ENCODE assay signal across 8 cellular contexts in the genomic region with DNA sequence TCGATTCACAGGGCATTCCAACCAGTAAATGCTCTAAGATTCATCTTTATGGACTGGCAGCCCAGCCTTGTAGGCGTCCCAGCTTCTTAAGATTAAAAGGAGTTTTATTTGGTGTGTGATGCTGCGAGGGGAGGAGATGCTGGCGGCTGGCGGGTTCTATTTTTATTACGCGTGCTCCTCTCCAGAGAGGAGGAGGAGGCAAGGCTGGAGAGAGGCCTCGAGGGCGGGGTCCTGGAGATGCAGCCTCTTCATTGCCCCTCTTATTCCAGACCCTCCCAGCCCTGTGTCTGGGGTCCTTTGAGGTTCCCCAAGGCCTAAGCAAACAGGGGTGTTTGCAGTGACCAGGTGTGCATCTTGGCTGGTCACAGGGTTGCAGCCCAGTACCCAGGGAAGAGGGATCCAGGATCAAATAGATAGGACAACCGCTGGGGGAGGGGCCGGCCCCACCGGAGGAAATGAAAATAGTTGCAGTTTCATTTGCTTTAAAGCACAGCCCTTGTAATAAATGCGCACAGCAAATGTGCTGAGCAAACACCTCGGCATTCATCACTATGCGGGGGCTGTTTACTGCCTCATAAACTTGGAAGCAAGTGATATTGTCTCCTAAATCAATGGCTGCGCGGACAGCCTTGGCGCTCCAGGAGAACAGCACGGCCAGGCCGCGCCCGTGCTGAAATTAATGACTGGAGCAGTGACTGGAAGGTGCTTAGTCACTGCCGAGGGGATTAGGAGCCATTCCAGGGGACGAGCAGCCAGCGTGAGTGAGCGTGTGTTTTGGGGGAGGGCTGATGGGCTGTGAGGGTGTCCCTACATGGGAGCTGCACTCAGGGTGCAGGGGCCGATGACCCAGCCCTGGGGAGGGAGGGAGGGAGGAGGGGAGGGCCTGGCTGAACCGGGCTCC.
DNase-seq lines count a peak whose midpoint lies in the region; ATAC-seq and TF ChIP-seq lines count a peak whose summit lies in the region.

No MANE protein-coding gene starts in this region.

- H3K9me3 ChIP-seq in BLaER1 treated with 17β-estradiol and CSF1 and Interleukin-3, amounts not matched to agents 10 nM and 100 nM (replicated peaks in 1 of 11): peaks cover 0 to 22% (median 15%) of the 10 kb centered on the region in 11 experiments; a peak in 15 of 22 replicates

- no peaks in the 10 kb centered on the region for H3K79me2 ChIP-seq in KMS-11 (ENCODE audit: insufficient read depth, low read depth)

- H3K4me3 Mint-ChIP-seq in activated T-helper 2 cell treated with anti-CD3 and anti-CD28 coated beads, Interferon-gamma antibody, Interleukin-2, Interleukin-4, amounts not matched to agents 10 μg/mL and 5 μg/mL and 100 μg/mL, durations not matched to agents 14 hours and 24 hours and 36 hours (ENCODE audit: low read depth): no peak overlapping the region

- H3K27me3 ChIP-seq in BLaER1 treated with 17β-estradiol and CSF1 and Interleukin-3, amounts not matched to agents 10 nM and 100 nM: peaks cover 27 to 51% (median 37%) of the 10 kb centered on the region in 11 experiments
- no peaks in the 10 kb centered on the region for H3K27me3 ChIP-seq in KMS-11 (ENCODE audit: insufficient read depth, low read depth)

- H3K9ac ChIP-seq in BLaER1 treated with 17β-estradiol and CSF1 and Interleukin-3, amounts not matched to agents 10 nM and 100 nM: no peak overlapping the region
- peak overlapping the region; percentile 48; the same call in 1 of the 2 replicates for H3K9ac ChIP-seq in KMS-11

- H3K4me2 ChIP-seq in BLaER1 treated with 17β-estradiol and CSF1 and Interleukin-3, amounts not matched to agents 10 nM and 100 nM: peak overlapping the region; percentile 47 to 78 (median 71)
- H3K4me2 ChIP-seq in KMS-11: peak overlapping the region; percentile 84

- DNase-seq in medulla oblongata (ENCODE audit: extremely low spot score): peak; percentile 19
- DNase-seq in activated T-helper 2 cell treated with anti-CD3 and anti-CD28 coated beads, Interferon-gamma antibody, Interleukin-2, Interleukin-4, amounts not matched to agents 10 μg/mL and 5 μg/mL and 100 μg/mL, durations not matched to agents 14 hours and 24 hours and 36 hours (ENCODE audit: low spot score): no peak

- peaks cover 0 to 15% (median 6%) of the 10 kb centered on the region in 11 experiments; a peak in 11 of 22 replicates for H4K20me1 ChIP-seq in BLaER1 treated with 17β-estradiol and CSF1 and Interleukin-3, amounts not matched to agents 10 nM and 100 nM
- no peaks in the 10 kb centered on the region for H4K20me1 ChIP-seq in KMS-11 (ENCODE audit: insufficient read depth)

- peaks cover 44% of the 10 kb centered on the region for H3K27me3 Mint-ChIP-seq in activated T-helper 2 cell treated with anti-CD3 and anti-CD28 coated beads, Interferon-gamma antibody, Interleukin-2, Interleukin-4, amounts not matched to agents 10 μg/mL and 5 μg/mL and 100 μg/mL, durations not matched to agents 14 hours and 24 hours and 36 hours (ENCODE audit: low read depth)

- H3K27ac Mint-ChIP-seq in activated T-helper 2 cell treated with anti-CD3 and anti-CD28 coated beads, Interferon-gamma antibody, Interleukin-2, Interleukin-4, amounts not matched to agents 10 μg/mL and 5 μg/mL and 100 μg/mL, durations not matched to agents 14 hours and 24 hours and 36 hours: no peak overlapping the region

- peak overlapping the region; percentile 67 for H2AFZ ChIP-seq in KMS-11 (ENCODE audit: low read depth)

- no peak overlapping the region for H3K27ac ChIP-seq in BLaER1 treated with 17β-estradiol and CSF1 and Interleukin-3, amounts not matched to agents 10 nM and 100 nM
- H3K27ac ChIP-seq in KMS-11 (peak overlapping the region; percentile 5; the same call in 1 of the 2 replicates), angular gyrus (ENCODE audit: low read depth, low read length) (peak overlapping the region; percentile 86)

- ATAC-seq in HG03565 (IDR thresholded peaks at IDR 0.05; ENCODE audit: unreplicated experiment) (no peak), HG03108 (IDR thresholded peaks at IDR 0.05; ENCODE audit: unreplicated experiment) (no peak), GM21825 (IDR thresholded peaks at IDR 0.05; ENCODE audit: unreplicated experiment) (no peak)

- no peaks in the 10 kb centered on the region for H3K36me3 ChIP-seq in BLaER1 treated with 17β-estradiol and CSF1 and Interleukin-3, amounts not matched to agents 10 nM and 100 nM
- H3K36me3 ChIP-seq in KMS-11 (ENCODE audit: insufficient read depth): no peaks in the 10 kb centered on the region

- intact Hi-C loops in activated T-helper 2 cell treated with anti-CD3 and anti-CD28 coated beads, Interferon-gamma antibody, Interleukin-2, Interleukin-4, amounts not matched to agents 10 μg/mL and 5 μg/mL and 100 μg/mL, durations not matched to agents 14 hours and 24 hours and 36 hours (cut with micrococcal nuclease): no loop called here

- H3K4me1 ChIP-seq in BLaER1 treated with 17β-estradiol and CSF1 and Interleukin-3, amounts not matched to agents 10 nM and 100 nM: peaks cover 18 to 29% (median 24%) of the 10 kb centered on the region in 10 experiments
- H3K4me1 ChIP-seq in KMS-11 (ENCODE audit: low read depth, poor library complexity, severe bottlenecking): peaks cover 25% of the 10 kb centered on the region

- peaks cover 4% of the 10 kb centered on the region for H3K36me3 Mint-ChIP-seq in activated T-helper 2 cell treated with anti-CD3 and anti-CD28 coated beads, Interferon-gamma antibody, Interleukin-2, Interleukin-4, amounts not matched to agents 10 μg/mL and 5 μg/mL and 100 μg/mL, durations not matched to agents 14 hours and 24 hours and 36 hours (ENCODE audit: low read depth)

- no peaks in the 10 kb centered on the region for H3K9me3 Mint-ChIP-seq in activated T-helper 2 cell treated with anti-CD3 and anti-CD28 coated beads, Interferon-gamma antibody, Interleukin-2, Interleukin-4, amounts not matched to agents 10 μg/mL and 5 μg/mL and 100 μg/mL, durations not matched to agents 14 hours and 24 hours and 36 hours

- no peak overlapping the region for H3K4me3 ChIP-seq in BLaER1 treated with 17β-estradiol and CSF1 and Interleukin-3, amounts not matched to agents 10 nM and 100 nM
- H3K4me3 ChIP-seq in KMS-11 (IDR thresholded peaks at IDR 0.05; ENCODE audit: insufficient read depth, low read depth, low read length): no peak overlapping the region

- peaks cover 8% of the 10 kb centered on the region for H3K4me1 Mint-ChIP-seq in activated T-helper 2 cell treated with anti-CD3 and anti-CD28 coated beads, Interferon-gamma antibody, Interleukin-2, Interleukin-4, amounts not matched to agents 10 μg/mL and 5 μg/mL and 100 μg/mL, durations not matched to agents 14 hours and 24 hours and 36 hours (ENCODE audit: low read depth)

- no peak for TF ChIP-seq CTCF in KMS-11 (conservative IDR thresholded peaks at IDR 0.05; ENCODE audit: low read depth, low read length)

Comparison
In these comparisons a context has a peak if more than half of its experiments do, and no peak if none do; other contexts are left out.
1. H3K27ac ChIP-seq: peak in KMS-11 (single experiment) and angular gyrus (single experiment); none in BLaER1 treated with 17β-estradiol and CSF1 and Interleukin-3, amounts not matched to agents 10 nM and 100 nM (0 of 11).